Comparison of ENCODE assay signal across 12 cellular contexts in genomic region chr11:110473666-110474065, GRCh38. TPM values are rescaled to one million over a fixed set of nuclear protein-coding genes. Genes with fewer than 3 reads are reported as not detected.
A peak's percentile ranks its signal among the peaks of the same experiment; 100 is the strongest.
DNase-seq lines count a peak whose midpoint lies in the region; ATAC-seq, FAIRE-seq and TF ChIP-seq lines count a peak whose summit lies in the region.
"Had no signal": no experiment of that assay in that cellular context is flagged by ENCODE, and none has a peak within 500 bp of the region (broad histone marks: within the 10 kb centered on the region; RNA-seq: fewer than 3 reads in every experiment).

No MANE protein-coding gene starts in this region.

- H3K36me3 Mint-ChIP-seq in nephron (ENCODE audit: low read depth), result peaks cover 4% of the 10 kb centered on the region

- no peaks in the 10 kb centered on the region for H3K9me3 Mint-ChIP-seq in nephron
- H3K9me3 Mint-ChIP-seq: CD8-positive, alpha-beta memory T cell had no signal

- H3K27ac ChIP-seq in RWPE2 (ENCODE audit: poor library complexity, severe bottlenecking), result peak overlapping the region; percentile 56
- H3K27ac ChIP-seq in osteoblast (ENCODE audit: low read depth, low read length), result no peak overlapping the region
- H3K27ac ChIP-seq: BLaER1 had no signal

- H3K36me3 ChIP-seq in RWPE2 (ENCODE audit: low read depth) (no peaks in the 10 kb centered on the region), osteoblast (ENCODE audit: insufficient read depth, low read length) (no peaks in the 10 kb centered on the region)

- H3K27me3 Mint-ChIP-seq in nephron (ENCODE audit: low read depth), result no peaks in the 10 kb centered on the region
- H3K27me3 Mint-ChIP-seq: CD8-positive, alpha-beta memory T cell had no signal

- peaks cover 25% of the 10 kb centered on the region for H3K4me1 ChIP-seq in RWPE2 (ENCODE audit: insufficient read depth, poor library complexity, severe bottlenecking)
- peaks cover 21% of the 10 kb centered on the region for H3K4me1 ChIP-seq in osteoblast (ENCODE audit: insufficient read depth, low read length)

- no peaks in the 10 kb centered on the region for H3K79me2 ChIP-seq in osteoblast (ENCODE audit: insufficient read depth, low read length)

- H3K27me3 ChIP-seq in RWPE2 (ENCODE audit: insufficient read depth, poor library complexity, severe bottlenecking), result no peaks in the 10 kb centered on the region
- H3K27me3 ChIP-seq in osteoblast (ENCODE audit: insufficient read depth, low read length), result no peaks in the 10 kb centered on the region
- H3K27me3 ChIP-seq: BLaER1 had no signal

- no peak for FAIRE-seq in D721Med (lab: Jason Lieb, UNC)

- H3K27ac Mint-ChIP-seq in nephron, result peak overlapping the region in 2 of 3 experiments; percentile 44 to 53

- TF ChIP-seq CTCF in D721Med (IDR thresholded peaks at IDR 0.05; ENCODE audit: insufficient read depth, missing control alignments) (no peak), RWPE2 (IDR thresholded peaks at IDR 0.05; ENCODE audit: poor library complexity, severe bottlenecking) (no peak), fibroblast of the aortic adventitia (IDR thresholded peaks at IDR 0.05; ENCODE audit: insufficient read depth, low read length) (no peak), nephron (IDR thresholded peaks at IDR 0.05; ENCODE audit: unreplicated experiment in 3 of 3) (no peak), osteoblast (IDR thresholded peaks at IDR 0.05; ENCODE audit: extremely low read depth, low read depth, low read length) (no peak)

- peak; percentile 18 for DNase-seq in D721Med (ENCODE audit: insufficient read length, low spot score)
- no peak for DNase-seq in RWPE2 (ENCODE audit: low spot score)
- peak; percentile 71 for DNase-seq in fibroblast of the aortic adventitia (ENCODE audit: low read depth)
- DNase-seq in osteoblast (ENCODE audit: insufficient read length, low spot score, missing footprints), result no peak
- DNase-seq in activated T-cell treated with anti-CD3 and anti-CD28 coated beads, Interleukin-2, amount 50 U/mL, for 1 hour, result no peak
- DNase-seq: CD8-positive, alpha-beta memory T cell; DMS 273 treated with DMSO at 0.1 percent for 48 hours; NCI-H1417; NCI-H1930 had no signal

- no peaks in the 10 kb centered on the region for H4K20me1 ChIP-seq in osteoblast (ENCODE audit: insufficient read depth, low read length)
- H4K20me1 ChIP-seq: BLaER1 had no signal

- H3K4me1 Mint-ChIP-seq in nephron, result peaks cover 26% of the 10 kb centered on the region

- H2AFZ ChIP-seq in osteoblast (ENCODE audit: low read length), result no peak overlapping the region

- no peak for ATAC-seq in RWPE2 (ENCODE audit: low read depth)
- no peak for ATAC-seq in HG02938 (IDR thresholded peaks at IDR 0.05; ENCODE audit: unreplicated experiment)

- H3K4me3 Mint-ChIP-seq in nephron, result no peak overlapping the region
- H3K4me3 Mint-ChIP-seq: CD8-positive, alpha-beta memory T cell had no signal

- H3K4me3 ChIP-seq in RWPE2 (ENCODE audit: severe bottlenecking) (no peak overlapping the region), fibroblast of the aortic adventitia (ENCODE audit: low read depth, low read length) (no peak overlapping the region), osteoblast (ENCODE audit: insufficient read depth, low read length) (no peak overlapping the region)
- H3K4me3 ChIP-seq: BLaER1 had no signal

- no peak overlapping the region for H3K4me2 ChIP-seq in osteoblast (ENCODE audit: insufficient read depth, low read length)
- H3K4me2 ChIP-seq: BLaER1 had no signal

- H3K9me3 ChIP-seq in RWPE2 (ENCODE audit: severe bottlenecking) (no peaks in the 10 kb centered on the region), osteoblast (ENCODE audit: low read depth, low read length) (no peaks in the 10 kb centered on the region)
- H3K9me3 ChIP-seq: BLaER1 had no signal

RNA-seq across cellular contexts. Expression of gene FDX1, which starts 43.9 kb away (rescaled TPM):
- 10.1 and 10.8 TPM in 2 replicates for total RNA-seq in fibroblast of the aortic adventitia (ENCODE audit: low replicate concordance)
- 9.0 and 9.7 TPM in 2 replicates for total RNA-seq in osteoblast

Comparison
In these comparisons a context has a peak if more than half of its experiments do, and no peak if none do; other contexts are left out.
1. DNase-seq: peak in D721Med (single experiment) and fibroblast of the aortic adventitia (single experiment); none in RWPE2 (single experiment), osteoblast (single experiment) and activated T-cell treated with anti-CD3 and anti-CD28 coated beads, Interleukin-2, amount 50 U/mL, for 1 hour (single experiment).